In genomic region chr14:49286257-49286983, GRCh38 we compare ENCODE assay signal across 26 cellular contexts.
"Had no signal": no experiment of that assay in that cellular context is flagged by ENCODE, and none has a peak within 500 bp of the region (broad histone marks: within the 10 kb centered on the region; RNA-seq: fewer than 3 reads in every experiment).

No MANE protein-coding gene starts in this region.

- H3K4me1 ChIP-seq: stomach, suprapubic skin, testis, thyroid gland, tibial artery, tibial nerve, transverse colon, upper lobe of left lung, upper lobe of right lung, uterus, vagina had no signal

- H3K4me3 ChIP-seq: stomach, suprapubic skin, testis, thoracic aorta, thyroid gland, tibial artery, tibial nerve, transverse colon, upper lobe of left lung, upper lobe of right lung, uterus, vagina had no signal

- H3K27ac ChIP-seq: stomach, suprapubic skin, testis, thoracic aorta, thyroid gland, tibial artery, tibial nerve, transverse colon, upper lobe of left lung, upper lobe of right lung, uterus, vagina had no signal

- DNase-seq: stimulated activated CD4-positive, alpha-beta T cell treated with anti-CD3 and anti-CD28 coated beads, Interleukin-2, amount 100 ng/mL, for 48 hours; stimulated activated CD4-positive, alpha-beta T cell treated with anti-CD3 and anti-CD28 coated beads, Interleukin-4, amount 100 ng/mL, for 1 hour; stimulated activated CD4-positive, alpha-beta T cell treated with anti-CD3 and anti-CD28 coated beads, Interleukin-4, amount 100 ng/mL, for 24 hours; stimulated activated CD4-positive, alpha-beta T cell treated with anti-CD3 and anti-CD28 coated beads, Interleukin-4, amount 100 ng/mL, for 4 hours; stimulated activated CD8-positive, alpha-beta memory T cell treated with anti-CD3 and anti-CD28 coated beads, Interleukin-4, amount 100 ng/mL, for 48 hours; stimulated activated naive B cell treated with anti-CD40 and anti-IgM and Interleukin-4, amounts not matched to agents 10 μg/mL and 1 μg/mL and 100 μg/mL, for 72 hours; stimulated activated naive CD4-positive, alpha-beta T cell; stimulated activated naive CD4-positive, alpha-beta T cell treated with Interleukin-2 at 50 U/mL for 16 hours; stimulated activated naive CD8-positive, alpha-beta T cell treated with anti-CD3 and anti-CD28 coated beads, Interleukin-15, amount 100 ng/mL, for 72 hours; stimulated activated naive CD8-positive, alpha-beta T cell treated with anti-CD3 and anti-CD28 coated beads, Interleukin-15, Interleukin-2, amounts not matched to agents 100 U/mL and 50 U/mL, for 24 hours; stomach; substantia nigra; testis; thyroid gland; tibial artery; transverse colon; trophoblast cell; upper lobe of left lung; upper lobe of right lung; uterus had no signal

- ATAC-seq: stimulated activated effector memory CD8-positive, alpha-beta T cell treated with anti-CD3 and anti-CD28 coated beads, Interleukin-12 subunit alpha, Interleukin-12 subunit beta, amount 100 ng/mL, for 72 hours; stimulated activated memory B cell treated with anti-CD40 and anti-IgM and Interleukin-4, amounts not matched to agents 10 μg/mL and 1 μg/mL and 100 μg/mL, for 72 hours; stimulated activated naive B cell treated with anti-CD40 and anti-IgM and Interleukin-4, amounts not matched to agents 10 μg/mL and 1 μg/mL and 100 μg/mL, for 72 hours; stimulated activated naive CD8-positive, alpha-beta T cell treated with anti-CD3 and anti-CD28 coated beads, Interleukin-15, amount 100 ng/mL, for 72 hours; stimulated activated naive CD8-positive, alpha-beta T cell treated with anti-CD3 and anti-CD28 coated beads, Interleukin-15, Interleukin-2, amounts not matched to agents 100 U/mL and 50 U/mL, for 24 hours; upper lobe of right lung had no signal

- H3K36me3 ChIP-seq: stomach, suprapubic skin, thoracic aorta, thyroid gland, tibial artery, tibial nerve, transverse colon, upper lobe of left lung, upper lobe of right lung, uterus, vagina had no signal

- H3K27me3 ChIP-seq: stomach, suprapubic skin, testis, thyroid gland, tibial artery, tibial nerve, transverse colon, upper lobe of left lung, upper lobe of right lung, uterus, vagina had no signal

- H3K9me3 ChIP-seq: stomach, suprapubic skin, testis, thoracic aorta, thyroid gland, tibial artery, tibial nerve, transverse colon, upper lobe of left lung, upper lobe of right lung, uterus, vagina had no signal
